In the genomic region with DNA sequence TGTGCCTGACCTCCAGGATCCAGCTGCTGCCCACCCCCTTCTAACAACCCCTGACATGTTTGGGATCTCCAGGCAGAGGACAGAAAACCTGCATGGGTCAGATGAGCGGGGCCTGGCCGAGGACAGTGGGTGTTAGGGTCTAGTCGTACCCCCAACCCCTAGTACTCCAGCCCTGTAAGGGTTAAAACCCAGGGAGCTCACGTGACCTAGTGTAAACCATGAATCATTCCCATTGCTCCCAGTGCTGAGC, we compare ENCODE assay signal across 8 cellular contexts.
DNase-seq lines count a peak whose midpoint lies in the region; ATAC-seq and TF ChIP-seq lines count a peak whose summit lies in the region.

No MANE protein-coding gene starts in this region.

- no peaks in the 10 kb centered on the region for H3K36me3 Mint-ChIP-seq in CD4-positive, CD25-positive, alpha-beta regulatory T cell
- H3K36me3 Mint-ChIP-seq in endodermal cell (ENCODE audit: low read depth) (peaks cover 7% of the 10 kb centered on the region), neural crest cell (ENCODE audit: low read depth) (no peaks in the 10 kb centered on the region)

- H3K79me2 ChIP-seq in OCI-LY3 (ENCODE audit: low read length) = no peaks in the 10 kb centered on the region

- H3K4me3 ChIP-seq in CD4-positive, CD25-positive, alpha-beta regulatory T cell (ENCODE audit: low read depth, low read length) = peak overlapping the region; percentile 70
- peak overlapping the region; percentile 83 for H3K4me3 ChIP-seq in OCI-LY3 (ENCODE audit: low read length)
- peak overlapping the region; percentile 92 for H3K4me3 ChIP-seq in endodermal cell (ENCODE audit: low read length)

- no peak for DNase-seq in CD4-positive, CD25-positive, alpha-beta regulatory T cell
- no peak for DNase-seq in endodermal cell
- DNase-seq in neural crest cell (ENCODE audit: low read depth, low spot score) = no peak
- DNase-seq in dermis blood vessel endothelial cell = no peak
- no peak for DNase-seq in Kasumi-1 (lab: John Stamatoyannopoulos, UW)

- 12 to 18% methylated on average over 2 to 4 of the region's 4 CpGs for whole genome bisulfite sequencing in endodermal cell (ENCODE audit: insufficient coverage in 1 of 2, insufficient read length in 1 of 2), 2 experiments

- peaks cover 2% of the 10 kb centered on the region for H3K27me3 ChIP-seq in CD4-positive, CD25-positive, alpha-beta regulatory T cell (ENCODE audit: control insufficient read depth, insufficient read depth, low read length)
- peaks cover 20% of the 10 kb centered on the region for H3K27me3 ChIP-seq in OCI-LY3 (ENCODE audit: low read depth, low read length)
- no peaks in the 10 kb centered on the region for H3K27me3 ChIP-seq in endodermal cell (ENCODE audit: control insufficient read depth, insufficient read depth, low read length, poor library complexity, severe bottlenecking)

- H3K4me3 Mint-ChIP-seq in CD4-positive, CD25-positive, alpha-beta regulatory T cell = peak overlapping the region; percentile 81 to 87 (median 84)
- H3K4me3 Mint-ChIP-seq in endodermal cell (peak overlapping the region; percentile 57), neural crest cell (peak overlapping the region; percentile 91)

- H3K27ac Mint-ChIP-seq in CD4-positive, CD25-positive, alpha-beta regulatory T cell = peak overlapping the region in 1 of 3 donors; percentile 63
- H3K27ac Mint-ChIP-seq in endodermal cell = peak overlapping the region; percentile 89
- H3K27ac Mint-ChIP-seq in neural crest cell (ENCODE audit: unreplicated experiment) = peak overlapping the region; percentile 97

- H3K4me1 ChIP-seq in CD4-positive, CD25-positive, alpha-beta regulatory T cell (ENCODE audit: control insufficient read depth, insufficient read depth, low read length, poor library complexity, severe bottlenecking) = peaks cover 9% of the 10 kb centered on the region
- H3K4me1 ChIP-seq in OCI-LY3 (ENCODE audit: low read length) (peaks cover 8% of the 10 kb centered on the region; the same call in 1 of the 2 replicates), endodermal cell (ENCODE audit: control insufficient read depth, insufficient read depth, low read length) (peaks cover 8% of the 10 kb centered on the region)

- H4K20me1 ChIP-seq in OCI-LY3 (ENCODE audit: insufficient read depth, low read length) = no peaks in the 10 kb centered on the region

- peak overlapping the region; percentile 98 for H3K4me2 ChIP-seq in OCI-LY3 (ENCODE audit: low read length)

- ATAC-seq in CD4-positive, CD25-positive, alpha-beta regulatory T cell (ENCODE audit: low read depth in 2 of 2) = no peak
- ATAC-seq in HG02938 (IDR thresholded peaks at IDR 0.05; ENCODE audit: unreplicated experiment) (no peak), HG03354 (IDR thresholded peaks at IDR 0.05; ENCODE audit: poor library complexity, severe bottlenecking, unreplicated experiment) (no peak)

- TF ChIP-seq CTCF in OCI-LY3 (IDR thresholded peaks at IDR 0.05; ENCODE audit: low read depth, low read length) = no peak
- TF ChIP-seq CTCF in endodermal cell (conservative IDR thresholded peaks at IDR 0.05) = no peak
- TF ChIP-seq CTCF in neural crest cell (conservative IDR thresholded peaks at IDR 0.05) = no peak

- H3K27me3 Mint-ChIP-seq in CD4-positive, CD25-positive, alpha-beta regulatory T cell = peaks cover 19% of the 10 kb centered on the region
- H3K27me3 Mint-ChIP-seq in endodermal cell (ENCODE audit: insufficient read depth) = no peaks in the 10 kb centered on the region
- peaks cover 3% of the 10 kb centered on the region for H3K27me3 Mint-ChIP-seq in neural crest cell (ENCODE audit: low read depth)

- H3K9me3 Mint-ChIP-seq in CD4-positive, CD25-positive, alpha-beta regulatory T cell = peaks cover 0 to 2% (median 0%) of the 10 kb centered on the region in 7 donors
- H3K9me3 Mint-ChIP-seq in endodermal cell (no peaks in the 10 kb centered on the region), neural crest cell (no peaks in the 10 kb centered on the region)

- H3K4me1 Mint-ChIP-seq in CD4-positive, CD25-positive, alpha-beta regulatory T cell = peaks cover 0 to 24% (median 7%) of the 10 kb centered on the region in 4 donors
- peaks cover 18% of the 10 kb centered on the region for H3K4me1 Mint-ChIP-seq in endodermal cell
- peaks cover 45% of the 10 kb centered on the region for H3K4me1 Mint-ChIP-seq in neural crest cell

- peak overlapping the region; percentile 92; the same call in 1 of the 2 replicates for H2AFZ ChIP-seq in OCI-LY3 (ENCODE audit: low read depth, low read length)

- H3K9ac ChIP-seq in OCI-LY3 (ENCODE audit: low read length) (no peak overlapping the region), endodermal cell (ENCODE audit: extremely low read depth, low read length, poor library complexity, severe bottlenecking) (no peak overlapping the region)

- H3K27ac ChIP-seq in CD4-positive, CD25-positive, alpha-beta regulatory T cell (ENCODE audit: insufficient read depth, low read length, poor library complexity, severe bottlenecking) = no peak overlapping the region
- H3K27ac ChIP-seq in OCI-LY3 (ENCODE audit: low read length) (no peak overlapping the region), endodermal cell (ENCODE audit: low read depth, low read length) (peak overlapping the region; percentile 85)

- peaks cover 0 to 3% of the 10 kb centered on the region in 2 experiments for H3K9me3 ChIP-seq in CD4-positive, CD25-positive, alpha-beta regulatory T cell (ENCODE audit: control insufficient read depth in 2 of 2, low read length in 2 of 2)
- no peaks in the 10 kb centered on the region for H3K9me3 ChIP-seq in OCI-LY3 (ENCODE audit: insufficient read depth, low read length)
- H3K9me3 ChIP-seq in endodermal cell (ENCODE audit: control insufficient read depth, low read length) = no peaks in the 10 kb centered on the region

- no peaks in the 10 kb centered on the region for H3K36me3 ChIP-seq in CD4-positive, CD25-positive, alpha-beta regulatory T cell (ENCODE audit: control insufficient read depth, insufficient read depth, low read length)
- H3K36me3 ChIP-seq in OCI-LY3 (replicated peaks; ENCODE audit: low read depth, low read length) (no peaks in the 10 kb centered on the region), endodermal cell (ENCODE audit: control insufficient read depth, insufficient read depth, low read length) (peaks cover 9% of the 10 kb centered on the region)
